ENCODE assay signal across 23 cellular contexts in genomic region chr11:73055002-73055401, GRCh38.
"Had no signal": no experiment of that assay in that cellular context is flagged by ENCODE, and none has a peak within 500 bp of the region (broad histone marks: within the 10 kb centered on the region; RNA-seq: fewer than 3 reads in every experiment).

No MANE protein-coding gene starts in this region.

- H3K4me1 ChIP-seq: prostate gland, testis, uterus had no signal

- ATAC-seq: activated naive CD8-positive, alpha-beta T cell treated with anti-CD3 and anti-CD28 coated beads, Interleukin-2, amount 50 U/mL, for 24 hours; heart left ventricle had no signal

- H3K27ac Mint-ChIP-seq: activated naive CD4-positive, alpha-beta T cell treated with anti-CD3 and anti-CD28 coated beads for 36 hours; activated naive CD8-positive, alpha-beta T cell treated with anti-CD3 and anti-CD28 coated beads, Interleukin-2, amount 50 U/mL, for 24 hours; endodermal cell; nephron had no signal

- H3K27me3 ChIP-seq: heart left ventricle, neutrophil, ovary, testis, uterus had no signal

- DNase-seq: activated CD4-positive, alpha-beta T cell treated with anti-CD3 and anti-CD28 coated beads for 4 hours; activated CD4-positive, alpha-beta T cell treated with anti-CD3 and anti-CD28 coated beads, Interleukin-2, amount 50 U/mL, for 48 hours; activated CD4-positive, CD25-positive, alpha-beta regulatory T cell; activated CD8-positive, alpha-beta memory T cell treated with anti-CD3 and anti-CD28 coated beads, Interleukin-2, amount 50 U/mL, for 48 hours; activated naive CD4-positive, alpha-beta T cell treated with anti-CD3 and anti-CD28 coated beads for 36 hours; activated naive CD8-positive, alpha-beta T cell treated with anti-CD3 and anti-CD28 coated beads, Interleukin-2, amount 50 U/mL, for 24 hours; activated T-cell treated with anti-CD3 and anti-CD28 coated beads, Interleukin-2, amount 50 U/mL, for 48 hours; cerebellar nuclear complex; endodermal cell; heart left ventricle; left ventricle myocardium superior; mammary epithelial cell; ovary; stimulated activated CD4-positive, alpha-beta T cell treated with anti-CD3 and anti-CD28 coated beads, Interleukin-12 subunit alpha, Interleukin-12 subunit beta, amount 100 ng/mL, for 4 hours; stimulated activated CD4-positive, alpha-beta T cell treated with anti-CD3 and anti-CD28 coated beads, Interleukin-4, amount 100 ng/mL, for 4 hours; T1000; testis; trophoblast cell; uterus had no signal

- H3K27ac ChIP-seq: coronary artery, heart left ventricle, neutrophil, ovary, prostate gland, testis, uterus had no signal

- H3K4me3 ChIP-seq: coronary artery, heart left ventricle, ovary, prostate gland, testis, uterus had no signal

- H3K9me3 ChIP-seq: heart left ventricle, neutrophil, ovary, prostate gland, testis, uterus had no signal

- H3K4me1 Mint-ChIP-seq: endodermal cell had no signal

- H3K27me3 Mint-ChIP-seq: activated naive CD8-positive, alpha-beta T cell treated with anti-CD3 and anti-CD28 coated beads, Interleukin-2, amount 50 U/mL, for 24 hours had no signal

- H3K36me3 ChIP-seq: heart left ventricle, neutrophil, ovary, prostate gland, uterus had no signal

- H3K9me3 Mint-ChIP-seq: endodermal cell, nephron had no signal

- H3K4me3 Mint-ChIP-seq: activated naive CD4-positive, alpha-beta T cell treated with anti-CD3 and anti-CD28 coated beads for 36 hours; activated naive CD8-positive, alpha-beta T cell treated with anti-CD3 and anti-CD28 coated beads, Interleukin-2, amount 50 U/mL, for 24 hours; endodermal cell; nephron had no signal
